In the genomic region with DNA sequence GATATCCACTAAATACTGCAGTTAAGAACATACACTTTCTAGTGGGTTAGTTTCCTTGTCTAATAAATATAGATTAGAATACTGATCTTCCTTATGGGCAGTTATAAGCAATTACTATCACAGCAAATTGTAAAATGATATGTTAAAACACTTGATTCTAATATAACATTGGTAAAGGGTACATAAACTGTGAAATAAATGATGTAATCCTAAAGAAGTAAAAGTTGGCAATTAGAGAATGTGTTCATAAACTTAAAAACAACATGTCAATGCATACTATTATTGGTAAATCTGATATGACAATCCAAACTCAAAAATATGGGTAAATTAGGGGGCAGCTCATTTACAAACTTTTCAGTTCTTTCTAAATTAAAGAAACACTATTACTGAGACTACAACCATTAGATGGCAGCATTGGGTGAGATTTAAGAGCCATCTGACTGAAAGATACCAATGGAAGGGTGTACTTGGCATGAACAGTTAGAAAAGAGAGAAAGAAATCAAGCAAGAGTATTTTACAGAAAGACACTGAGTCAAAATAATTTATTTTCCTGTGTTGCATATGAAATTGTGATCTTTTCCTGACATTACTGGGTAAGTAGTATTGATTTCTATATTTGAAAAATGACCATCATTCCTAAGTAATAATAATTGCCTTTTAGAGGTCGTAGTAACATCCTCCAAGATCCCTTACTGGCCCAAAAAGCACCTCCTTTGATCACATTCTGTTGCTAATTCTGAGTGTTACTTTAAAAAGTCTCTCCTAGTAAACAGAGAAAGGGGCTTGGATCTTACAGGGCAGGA, we compare ENCODE assay signal across 8 cellular contexts.
DNase-seq lines count a peak whose midpoint lies in the region; ATAC-seq, FAIRE-seq and TF ChIP-seq lines count a peak whose summit lies in the region.

No MANE protein-coding gene starts in this region.

- H4K20me1 ChIP-seq in endothelial cell of umbilical vein (replicated peaks; ENCODE audit: control insufficient read depth, extremely low read depth, insufficient read depth, low read length), result no peaks in the 10 kb centered on the region

- CTCF ChIA-PET in endothelial cell of umbilical vein (lab: Charles Lee), result interaction anchor here (0.6 to 9.6 kb wide), 46 partner anchors 9 to 298 kb away, joined by 3 to 140 read pairs (median 4); partner anchors contain the start of genes NME1, NME2, SPAG9 and TOB1

- no peaks in the 10 kb centered on the region for H3K9me1 ChIP-seq in endothelial cell of umbilical vein (replicated peaks; ENCODE audit: control insufficient read depth, extremely low read depth, insufficient read depth, low read length)

- H3K4me2 ChIP-seq in endothelial cell of umbilical vein (ENCODE audit: insufficient read depth, low read length), result no peak overlapping the region

- no peaks in the 10 kb centered on the region for H3K27me3 ChIP-seq in endothelial cell of umbilical vein (ENCODE audit: control insufficient read depth in 2 of 2, insufficient read depth in 2 of 2, low read length in 2 of 2)

- TF ChIP-seq CTCF in endothelial cell of umbilical vein (IDR thresholded peaks at IDR 0.05; ENCODE audit: extremely low read depth in 1 of 2, insufficient read depth in 1 of 2, low read depth in 1 of 2, low read length in 2 of 2), result peak; percentile 18 to 42

- no peak overlapping the region for H3K9ac ChIP-seq in endothelial cell of umbilical vein (replicated peaks; ENCODE audit: extremely low read depth, insufficient read depth, low read length)

- H3K4me3 ChIP-seq in endothelial cell of umbilical vein (replicated peaks in 1 of 3; ENCODE audit: insufficient read depth in 1 of 3, low read depth in 1 of 3, low read length in 3 of 3), result no peak overlapping the region

- POLR2A ChIA-PET in endothelial cell of umbilical vein (lab: Charles Lee), result interaction anchor here (0.6 to 1.4 kb wide), 2 partner anchors 146 to 152 kb away, joined by 3 read pairs; partner anchors contain the start of gene NME1

- no peak for ATAC-seq in GM21619 (IDR thresholded peaks at IDR 0.05; ENCODE audit: unreplicated experiment)
- no peak for ATAC-seq in GM19452 (IDR thresholded peaks at IDR 0.05; ENCODE audit: unreplicated experiment)

- BruUV-seq in endothelial cell of umbilical vein (replicated peaks; lab: Mats Ljungman, UMichigan), result no TSS peak

- in situ Hi-C loops in SK-MEL-5 (cut with HindIII; ENCODE audit: low pct_unique_long_range_greater_than_20kb, low sequenced_read_pairs), result no loop called here

- FAIRE-seq in endothelial cell of umbilical vein (lab: Jason Lieb, UNC), result no peak

- intact Hi-C loops in endothelial cell of umbilical vein (cut with micrococcal nuclease), result loop anchor here (1.0 to 10.0 kb wide), 3 partner anchors 55 to 534 kb away; partner anchors contain the start of gene NME1

- H3K4me1 ChIP-seq in endothelial cell of umbilical vein (ENCODE audit: control insufficient read depth, extremely low read depth, insufficient read depth, low read length), result peaks cover 3% of the 10 kb centered on the region

- DNase-seq in stimulated activated CD4-positive, alpha-beta T cell treated with anti-CD3 and anti-CD28 coated beads, Interleukin-2, amount 100 ng/mL, for 4 hours (ENCODE audit: low read depth), result peak; percentile 3
- DNase-seq in stimulated activated CD4-positive, alpha-beta T cell treated with anti-CD3 and anti-CD28 coated beads, Interleukin-4, amount 100 ng/mL, for 4 hours, result no peak
- DNase-seq in NCI-H1105 (lab: John Stamatoyannopoulos, UW), result peak; percentile 19
- peak; percentile 80 for DNase-seq in SK-MEL-5 (ENCODE audit: low read depth, low spot score)
- DNase-seq in endothelial cell of umbilical vein (ENCODE audit: low read depth, low spot score), result peak; percentile 78
- DNase-seq in myocyte (ENCODE audit: low read depth), result peak; percentile 75

- no peak overlapping the region for H3K27ac ChIP-seq in endothelial cell of umbilical vein (ENCODE audit: insufficient read depth, low read depth, low read length)

- dilution Hi-C loops in endothelial cell of umbilical vein (cut with MboI; ENCODE audit: extremely low pct_ligation_motif_present, low sequenced_read_pairs), result no loop called here

- TF ChIP-seq POLR2A in endothelial cell of umbilical vein (IDR thresholded peaks at IDR 0.05; ENCODE audit: low read depth, low read length), result no peak

- no peaks in the 10 kb centered on the region for H3K79me2 ChIP-seq in endothelial cell of umbilical vein (ENCODE audit: control insufficient read depth, insufficient read depth, low read length)

- no peak overlapping the region for H2AFZ ChIP-seq in endothelial cell of umbilical vein (ENCODE audit: low read depth, low read length)

- no peaks in the 10 kb centered on the region for H3K9me3 ChIP-seq in endothelial cell of umbilical vein (replicated peaks; ENCODE audit: control insufficient read depth, insufficient read depth, low read length)

- H3K36me3 ChIP-seq in endothelial cell of umbilical vein (ENCODE audit: control insufficient read depth in 2 of 2, extremely low read depth in 1 of 2, insufficient read depth in 2 of 2, low read length in 2 of 2), result peaks cover 5 to 12% of the 10 kb centered on the region in 2 experiments

TF ChIP-seq in endothelial cell of umbilical vein, 7 proteins besides CTCF, POLR2A, EP300 and RAD21:
- no peak for TF ChIP-seq JUN (IDR thresholded peaks at IDR 0.05; ENCODE audit: borderline replicate concordance, insufficient read depth, insufficient read length, low read depth)
- no peak for TF ChIP-seq MAX (IDR thresholded peaks at IDR 0.05; ENCODE audit: insufficient read depth, insufficient read length)
- no peak for TF ChIP-seq MYC (IDR thresholded peaks at IDR 0.05; ENCODE audit: low read depth, low read length)
- TF ChIP-seq POLR2AphosphoS5 (IDR thresholded peaks at IDR 0.05; ENCODE audit: insufficient read depth, low read depth, low read length), result no peak
- TF ChIP-seq FOS (IDR thresholded peaks at IDR 0.05; ENCODE audit: borderline replicate concordance, insufficient read depth, low read length), result no peak
- no peak for TF ChIP-seq EZH2 (IDR thresholded peaks at IDR 0.05; ENCODE audit: borderline replicate concordance, low read depth, low read length, severe bottlenecking)
- no peak for TF ChIP-seq GATA2 (IDR thresholded peaks at IDR 0.05; ENCODE audit: insufficient read depth, insufficient read length, low read depth, low read length)

Comparison
In these comparisons a context has a peak if more than half of its experiments do, and no peak if none do; other contexts are left out.
1. DNase-seq: peak in stimulated activated CD4-positive, alpha-beta T cell treated with anti-CD3 and anti-CD28 coated beads, Interleukin-2, amount 100 ng/mL, for 4 hours (single experiment), NCI-H1105 (single experiment), SK-MEL-5 (single experiment), endothelial cell of umbilical vein (single experiment) and myocyte (single experiment); none in stimulated activated CD4-positive, alpha-beta T cell treated with anti-CD3 and anti-CD28 coated beads, Interleukin-4, amount 100 ng/mL, for 4 hours (0 of 2).